In genomic region chr17:72510454-72511016, GRCh38 we compare ENCODE assay signal across 9 cellular contexts.
A peak's percentile ranks its signal among the peaks of the same experiment; 100 is the strongest.
DNase-seq lines count a peak whose midpoint lies in the region; ATAC-seq and TF ChIP-seq lines count a peak whose summit lies in the region.
"Had no signal": no experiment of that assay in that cellular context is flagged by ENCODE, and none has a peak within 500 bp of the region (broad histone marks: within the 10 kb centered on the region; RNA-seq: fewer than 3 reads in every experiment).

No MANE protein-coding gene starts in this region.

- no peak overlapping the region for H3K4me3 ChIP-seq in gastroesophageal sphincter

- 75 to 80% methylated on average over 1 of the region's 1 CpG for WGBS in gastroesophageal sphincter (ENCODE audit: low coverage in 1 of 2), 2 donors

- H3K36me3 ChIP-seq in gastroesophageal sphincter: no peaks in the 10 kb centered on the region

- TF ChIP-seq EP300 in gastroesophageal sphincter (IDR thresholded peaks at IDR 0.05): no peak

- no peak for TF ChIP-seq POLR2A in gastroesophageal sphincter (IDR thresholded peaks at IDR 0.05)

- no peaks in the 10 kb centered on the region for H3K9me3 ChIP-seq in gastroesophageal sphincter

- no peak for TF ChIP-seq CTCF in gastroesophageal sphincter (IDR thresholded peaks at IDR 0.05)

- ATAC-seq in GM18517 (IDR thresholded peaks at IDR 0.05; ENCODE audit: unreplicated experiment) (peak; percentile 82), HG02642 (IDR thresholded peaks at IDR 0.05; ENCODE audit: poor library complexity, unreplicated experiment) (peak; percentile 62), gastroesophageal sphincter (no peak), HG03280 (IDR thresholded peaks at IDR 0.05; ENCODE audit: unreplicated experiment) (no peak)

- H3K4me1 ChIP-seq in gastroesophageal sphincter: no peaks in the 10 kb centered on the region

- peak; percentile 47 for DNase-seq in NCI-H2107 (lab: John Stamatoyannopoulos, UW)
- DNase-seq in iris pigment epithelial cell (ENCODE audit: low read depth): peak; percentile 39
- DNase-seq in cortex of kidney (lab: John Stamatoyannopoulos, UW): no peak
- no peak for DNase-seq in ureter (ENCODE audit: low spot score)
- DNase-seq: NCI-H510A treated with DMSO at 0.1 percent for 48 hours had no signal

- no peak overlapping the region for H3K27ac ChIP-seq in gastroesophageal sphincter

- no peaks in the 10 kb centered on the region for H3K27me3 ChIP-seq in gastroesophageal sphincter

Comparison
In these comparisons a context has a peak if more than half of its experiments do, and no peak if none do; other contexts are left out.
1. ATAC-seq: peak in GM18517 (single experiment) and HG02642 (single experiment); none in gastroesophageal sphincter (single experiment) and HG03280 (single experiment).
2. DNase-seq: peak in NCI-H2107 (single experiment) and iris pigment epithelial cell (single experiment); none in cortex of kidney (single experiment) and ureter (single experiment).